Comparison of ENCODE assay signal across 11 cellular contexts in genomic region chr2:9212661-9213411, GRCh38. TPM values are rescaled to one million over a fixed set of nuclear protein-coding genes. Genes with fewer than 3 reads are reported as not detected.
A peak's percentile ranks its signal among the peaks of the same experiment; 100 is the strongest.
DNase-seq lines count a peak whose midpoint lies in the region; ATAC-seq and TF ChIP-seq lines count a peak whose summit lies in the region.
"Had no signal": no experiment of that assay in that cellular context is flagged by ENCODE, and none has a peak within 500 bp of the region (broad histone marks: within the 10 kb centered on the region; RNA-seq: fewer than 3 reads in every experiment).

No MANE protein-coding gene starts in this region.

- peak overlapping the region in 1 of 2 experiments; percentile 41 for H3K18ac ChIP-seq in mesenchymal stem cell (ENCODE audit: low read depth in 1 of 2, low read length in 2 of 2)

- DNase-seq in Panc1 (ENCODE audit: low read depth, low spot score), result no peak
- DNase-seq in fibroblast of peridontal ligament (ENCODE audit: extremely low read depth), result peak; percentile 26
- no peak for DNase-seq in mesenchymal stem cell
- no peak for DNase-seq in superior temporal gyrus (ENCODE audit: extremely low spot score)
- DNase-seq in effector CD4-positive, alpha-beta T cell, result no peak
- no peak for DNase-seq in NCI-H2081 treated with DMSO at 0.1 percent for 48 hours (lab: John Stamatoyannopoulos, UW)
- DNase-seq: adrenal gland, C1 segment of cervical spinal cord, retina had no signal

- H3K4me1 ChIP-seq in Panc1 (ENCODE audit: control insufficient read depth, insufficient read depth, low read length) (peaks cover 72% of the 10 kb centered on the region), mesenchymal stem cell (ENCODE audit: control insufficient read depth, insufficient read depth, low read depth, low read length) (peaks cover 14% of the 10 kb centered on the region), stomach smooth muscle (ENCODE audit: control insufficient read depth, insufficient read depth, low read length) (peaks cover 24% of the 10 kb centered on the region)
- H3K4me1 ChIP-seq: adrenal gland had no signal

- no peak overlapping the region for H2BK15ac ChIP-seq in mesenchymal stem cell (ENCODE audit: low read depth, poor library complexity, severe bottlenecking)

- no peak overlapping the region for H3K23ac ChIP-seq in mesenchymal stem cell (ENCODE audit: low read length in 2 of 2)

- peaks cover 24% of the 10 kb centered on the region for H3K79me1 ChIP-seq in mesenchymal stem cell (replicated peaks; ENCODE audit: low read length, poor library complexity, severe bottlenecking)

- no peak overlapping the region for H2AK5ac ChIP-seq in mesenchymal stem cell (ENCODE audit: low read length, severe bottlenecking)

- no peak overlapping the region for H3K4me3 ChIP-seq in Panc1 (ENCODE audit: low read depth in 2 of 2, low read length in 2 of 2)
- no peak overlapping the region for H3K4me3 ChIP-seq in mesenchymal stem cell (ENCODE audit: insufficient read depth in 1 of 2, low read depth in 1 of 2, low read length in 2 of 2)
- peak overlapping the region in 1 of 2 donors; percentile 22 for H3K4me3 ChIP-seq in stomach smooth muscle (ENCODE audit: low read length in 2 of 2)
- H3K4me3 ChIP-seq: adrenal gland had no signal

- H4K91ac ChIP-seq in mesenchymal stem cell (ENCODE audit: low read length), result no peak overlapping the region

- no peak overlapping the region for H2AFZ ChIP-seq in mesenchymal stem cell (ENCODE audit: low read depth, low read length)

- in situ Hi-C loops in Panc1 (cut with HindIII; ENCODE audit: low pct_unique_long_range_greater_than_20kb, low sequenced_read_pairs), result no loop called here

- peak overlapping the region; percentile 83 for H3K27ac ChIP-seq in Panc1 (ENCODE audit: low read length)
- H3K27ac ChIP-seq in mesenchymal stem cell (ENCODE audit: low read length, poor library complexity, severe bottlenecking), result no peak overlapping the region
- H3K27ac ChIP-seq in stomach smooth muscle (ENCODE audit: low read length), result peak overlapping the region; percentile 18

- H3K27me3 ChIP-seq in Panc1 (ENCODE audit: control insufficient read depth, insufficient read depth, low read length), result no peaks in the 10 kb centered on the region
- H3K27me3 ChIP-seq in mesenchymal stem cell (ENCODE audit: control insufficient read depth in 1 of 2, insufficient read depth in 1 of 2, low read length in 2 of 2), result no peaks in the 10 kb centered on the region
- H3K27me3 ChIP-seq in stomach smooth muscle (ENCODE audit: control insufficient read depth in 1 of 2, insufficient read depth in 2 of 2, low read length in 2 of 2), result no peaks in the 10 kb centered on the region
- H3K27me3 ChIP-seq: adrenal gland had no signal

- CTCF ChIA-PET in Panc1 (lab: Charles Lee), result no interaction called here

- H3K9ac ChIP-seq in mesenchymal stem cell (ENCODE audit: low read length), result peak overlapping the region; percentile 9
- no peak overlapping the region for H3K9ac ChIP-seq in stomach smooth muscle (ENCODE audit: low read length in 2 of 2)

- H4K8ac ChIP-seq in mesenchymal stem cell (ENCODE audit: low read length), result peak overlapping the region; percentile 35

- no peak for TF ChIP-seq CTCF in Panc1 (IDR thresholded peaks at IDR 0.05)

- WGBS in mesenchymal stem cell, result 94% methylated on average over 19 of the region's 19 CpGs

- ATAC-seq in Panc1, result no peak
- ATAC-seq in GM21576 (IDR thresholded peaks at IDR 0.05; ENCODE audit: unreplicated experiment), result no peak

- H3K36me3 ChIP-seq in Panc1 (ENCODE audit: control insufficient read depth, insufficient read depth, low read length) (no peaks in the 10 kb centered on the region), mesenchymal stem cell (ENCODE audit: control insufficient read depth in 1 of 2, insufficient read depth in 2 of 2, low read depth in 1 of 2, low read length in 2 of 2) (peaks cover 0 to 8% of the 10 kb centered on the region in 2 experiments), stomach smooth muscle (ENCODE audit: control insufficient read depth in 2 of 2, insufficient read depth in 2 of 2, low read length in 2 of 2) (no peaks in the 10 kb centered on the region)
- H3K36me3 ChIP-seq: adrenal gland had no signal

- H3K14ac ChIP-seq in mesenchymal stem cell (ENCODE audit: low read length in 2 of 2), result peak overlapping the region in 1 of 2 experiments; percentile 83

- H2BK12ac ChIP-seq in mesenchymal stem cell (ENCODE audit: low read length in 2 of 2), result peak overlapping the region in 1 of 2 experiments; percentile 67

- H3K9me3 ChIP-seq in Panc1 (ENCODE audit: control insufficient read depth, insufficient read depth, low read depth, low read length) (no peaks in the 10 kb centered on the region), mesenchymal stem cell (ENCODE audit: control insufficient read depth, low read length) (no peaks in the 10 kb centered on the region), stomach smooth muscle (ENCODE audit: control insufficient read depth in 2 of 2, low read length in 2 of 2) (no peaks in the 10 kb centered on the region)
- H3K9me3 ChIP-seq: adrenal gland had no signal

- intact Hi-C loops in Panc1 (cut with micrococcal nuclease; ENCODE audit: unreplicated experiment), result no loop called here

- H3K4me2 ChIP-seq in mesenchymal stem cell (ENCODE audit: low read length, poor library complexity, severe bottlenecking), result no peak overlapping the region

- H3K4ac ChIP-seq in mesenchymal stem cell (ENCODE audit: low read depth in 1 of 2, low read length in 2 of 2), result no peak overlapping the region

- POLR2A ChIA-PET in Panc1 (lab: Charles Lee), result no interaction called here

- no TSS peak for BruUV-seq in Panc1 (replicated peaks; lab: Mats Ljungman, UMichigan)

- H2BK5ac ChIP-seq in mesenchymal stem cell (ENCODE audit: low read depth, low read length, poor library complexity, severe bottlenecking), result no peak overlapping the region

- H2BK120ac ChIP-seq in mesenchymal stem cell (ENCODE audit: low read depth, low read length), result no peak overlapping the region

RNA-seq across cellular contexts. Expression of gene ASAP2, which starts 6.2 kb away (rescaled TPM):
- 107 TPM for total RNA-seq in Panc1 (2021; ENCODE audit: unreplicated experiment)
- 57.3 TPM for polyA plus RNA-seq in Panc1 (2012; ENCODE audit: insufficient read length)
- 27.5 TPM for polyA plus RNA-seq in mesenchymal stem cell (2013, experiment 1 of 2)
- polyA plus RNA-seq in mesenchymal stem cell (2013, experiment 2 of 2), result 23.9 TPM
